In the genomic region with DNA sequence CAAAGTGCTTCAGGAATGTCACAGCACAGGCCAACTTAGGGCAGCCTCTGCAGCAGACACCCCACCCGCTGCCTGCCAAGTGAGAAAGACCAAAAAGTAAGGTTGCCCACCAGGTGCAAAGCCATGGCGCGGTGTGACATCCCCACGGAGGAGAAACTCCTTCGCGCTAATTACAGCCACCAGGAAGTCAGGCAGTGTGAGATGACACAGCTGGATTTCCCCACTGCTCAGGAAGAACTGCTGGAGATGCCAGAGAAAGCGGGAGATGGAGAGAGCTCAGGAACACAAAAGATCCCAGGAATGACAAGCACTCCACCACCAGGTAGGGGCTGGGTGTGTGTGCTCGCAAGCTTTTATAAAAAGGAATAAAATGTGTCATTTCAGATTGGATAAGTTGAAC, we compare ENCODE assay signal across 13 cellular contexts.
DNase-seq lines count a peak whose midpoint lies in the region; ATAC-seq and TF ChIP-seq lines count a peak whose summit lies in the region.
"Had no signal": no experiment of that assay in that cellular context is flagged by ENCODE, and none has a peak within 500 bp of the region (broad histone marks: within the 10 kb centered on the region; RNA-seq: fewer than 3 reads in every experiment).

No MANE protein-coding gene starts in this region.

- CTCF ChIA-PET in Caco-2 (lab: Charles Lee) = no interaction called here
- CTCF ChIA-PET in CD8-positive, alpha-beta T cell (lab: Charles Lee) = no interaction called here

- H3K4me1 Mint-ChIP-seq in Caco-2 (ENCODE audit: low read depth, unreplicated experiment) = peaks cover 5% of the 10 kb centered on the region
- no peaks in the 10 kb centered on the region for H3K4me1 Mint-ChIP-seq in CD8-positive, alpha-beta T cell (ENCODE audit: low read depth)
- H3K4me1 Mint-ChIP-seq: CD4-positive, CD25-positive, alpha-beta regulatory T cell had no signal

- H3K23ac ChIP-seq in mesendoderm (ENCODE audit: low read length) = no peak overlapping the region

- H3K56ac ChIP-seq in mesendoderm (ENCODE audit: low read length) = no peak overlapping the region

- no TSS peak for BruUV-seq in Caco-2 (replicated peaks; lab: Mats Ljungman, UMichigan)

- no peak overlapping the region for H4K5ac ChIP-seq in mesendoderm (ENCODE audit: low read length)

- no peak overlapping the region for H3K4me2 ChIP-seq in mesendoderm (ENCODE audit: low read length)
- H3K4me2 ChIP-seq: BLaER1 treated with 17β-estradiol and CSF1 and Interleukin-3, amounts not matched to agents 10 nM and 100 nM; KMS-11 had no signal

- no CpG with 5 or more reads among the region's 8 CpGs for WGBS in mesendoderm (ENCODE audit: extremely low coverage, insufficient coverage, low lambda C conversion rate)

- H3K27ac Mint-ChIP-seq in Caco-2 (ENCODE audit: unreplicated experiment) = peak overlapping the region; percentile 22
- H3K27ac Mint-ChIP-seq in CD8-positive, alpha-beta T cell = no peak overlapping the region
- H3K27ac Mint-ChIP-seq: CD4-positive, CD25-positive, alpha-beta regulatory T cell had no signal

- H4K8ac ChIP-seq in mesendoderm (ENCODE audit: low read depth, low read length) = no peak overlapping the region

- ATAC-seq in HG03175 (IDR thresholded peaks at IDR 0.05; ENCODE audit: unreplicated experiment) (no peak), GM18873 (IDR thresholded peaks at IDR 0.05; ENCODE audit: low FRiP score, unreplicated experiment) (no peak)
- ATAC-seq in CD8-positive, alpha-beta T cell = no peak
- ATAC-seq: HepG2 had no signal

- H3K9me3 ChIP-seq in Caco-2 = peaks cover 2% of the 10 kb centered on the region; the same call in 1 of the 2 replicates
- no peaks in the 10 kb centered on the region for H3K9me3 ChIP-seq in CD8-positive, alpha-beta T cell (ENCODE audit: low read length)
- H3K9me3 ChIP-seq: BLaER1 treated with 17β-estradiol and CSF1 and Interleukin-3, amounts not matched to agents 10 nM and 100 nM had no signal

- no peaks in the 10 kb centered on the region for H3K79me1 ChIP-seq in mesendoderm (ENCODE audit: low read length)

- H3K18ac ChIP-seq in mesendoderm (ENCODE audit: low read length) = no peak overlapping the region

- TF ChIP-seq CTCF in Caco-2 (IDR thresholded peaks at IDR 0.05; ENCODE audit: insufficient read depth in 1 of 2, low read depth in 1 of 2, low read length in 1 of 2, severe bottlenecking in 1 of 2, unreplicated experiment in 1 of 2) = no peak
- no peak for TF ChIP-seq CTCF in CD8-positive, alpha-beta T cell (IDR thresholded peaks at IDR 0.05)

- H3K4me3 ChIP-seq in Caco-2 (ENCODE audit: low read depth, low read length) = no peak overlapping the region
- H3K4me3 ChIP-seq in mesendoderm (ENCODE audit: low read length) = no peak overlapping the region
- no peak overlapping the region for H3K4me3 ChIP-seq in CD8-positive, alpha-beta T cell (ENCODE audit: low read depth, low read length)
- H3K4me3 ChIP-seq: BLaER1 treated with 17β-estradiol and CSF1 and Interleukin-3, amounts not matched to agents 10 nM and 100 nM had no signal

- H3K9ac ChIP-seq in mesendoderm (ENCODE audit: low read length) = no peak overlapping the region
- H3K9ac ChIP-seq: BLaER1 treated with 17β-estradiol and CSF1 and Interleukin-3, amounts not matched to agents 10 nM and 100 nM; KMS-11 had no signal

- DNase-seq in Caco-2 (no peak), NCI-H69 (lab: John Stamatoyannopoulos, UW) (peak; percentile 7), iPS DF 19.7 (ENCODE audit: low read depth, low spot score) (peak; percentile 30), mesendoderm (peak; percentile 71)
- DNase-seq in CD8-positive, alpha-beta T cell = no peak
- DNase-seq: CD4-positive, CD25-positive, alpha-beta regulatory T cell; DMS79 had no signal

- no peak overlapping the region for H2BK15ac ChIP-seq in mesendoderm (replicated peaks; ENCODE audit: low read depth)

- H3K4me1 ChIP-seq in Caco-2 = peaks cover 17% of the 10 kb centered on the region
- peaks cover 2% of the 10 kb centered on the region for H3K4me1 ChIP-seq in mesendoderm (ENCODE audit: control insufficient read depth, low read depth, low read length)
- no peaks in the 10 kb centered on the region for H3K4me1 ChIP-seq in CD8-positive, alpha-beta T cell (ENCODE audit: insufficient read depth, low read length)

- peaks cover 6% of the 10 kb centered on the region for H3K9me3 Mint-ChIP-seq in Caco-2 (ENCODE audit: unreplicated experiment)
- H3K9me3 Mint-ChIP-seq in CD8-positive, alpha-beta T cell = no peaks in the 10 kb centered on the region

- no peak overlapping the region for H2AK5ac ChIP-seq in mesendoderm (ENCODE audit: low read length)

- H3K4ac ChIP-seq in mesendoderm (ENCODE audit: low read depth, low read length) = no peak overlapping the region

- H3K27me3 Mint-ChIP-seq in Caco-2 (ENCODE audit: insufficient read depth, unreplicated experiment) = no peaks in the 10 kb centered on the region
- H3K27me3 Mint-ChIP-seq in CD8-positive, alpha-beta T cell (ENCODE audit: low read depth) = no peaks in the 10 kb centered on the region

- POLR2A ChIA-PET in Caco-2 (lab: Charles Lee) = no interaction called here
- POLR2A ChIA-PET in CD8-positive, alpha-beta T cell (lab: Charles Lee) = no interaction called here

- intact Hi-C loops in Caco-2 (cut with micrococcal nuclease; ENCODE audit: unreplicated experiment) = no loop called here
- intact Hi-C loops in CD8-positive, alpha-beta T cell (cut with DNase I, micrococcal nuclease) = no loop called here

- H3K36me3 Mint-ChIP-seq in Caco-2 (ENCODE audit: insufficient read depth, unreplicated experiment) = no peaks in the 10 kb centered on the region
- no peaks in the 10 kb centered on the region for H3K36me3 Mint-ChIP-seq in CD8-positive, alpha-beta T cell
- H3K36me3 Mint-ChIP-seq: CD4-positive, CD25-positive, alpha-beta regulatory T cell had no signal

- H3K27me3 ChIP-seq in Caco-2 (replicated peaks; ENCODE audit: control insufficient read depth, insufficient read depth, low read length) = no peaks in the 10 kb centered on the region
- no peaks in the 10 kb centered on the region for H3K27me3 ChIP-seq in mesendoderm (ENCODE audit: insufficient read depth, low read length, poor library complexity)
- H3K27me3 ChIP-seq in CD8-positive, alpha-beta T cell (ENCODE audit: insufficient read depth, low read length) = no peaks in the 10 kb centered on the region
- H3K27me3 ChIP-seq: BLaER1 treated with 17β-estradiol and CSF1 and Interleukin-3, amounts not matched to agents 10 nM and 100 nM had no signal

- H3K79me2 ChIP-seq in mesendoderm (ENCODE audit: control insufficient read depth, insufficient read depth, low read length) = no peaks in the 10 kb centered on the region

- H2BK120ac ChIP-seq in mesendoderm (ENCODE audit: low read depth, low read length) = no peak overlapping the region

- H3K36me3 ChIP-seq in Caco-2 (ENCODE audit: control insufficient read depth, insufficient read depth, low read length) (no peaks in the 10 kb centered on the region), mesendoderm (ENCODE audit: control insufficient read depth, insufficient read depth, low read length) (no peaks in the 10 kb centered on the region)
- no peaks in the 10 kb centered on the region for H3K36me3 ChIP-seq in CD8-positive, alpha-beta T cell (ENCODE audit: insufficient read depth, low read length)
- H3K36me3 ChIP-seq: BLaER1 treated with 17β-estradiol and CSF1 and Interleukin-3, amounts not matched to agents 10 nM and 100 nM had no signal

- H3K27ac ChIP-seq in mesendoderm (ENCODE audit: low read depth, low read length) = no peak overlapping the region
- no peak overlapping the region for H3K27ac ChIP-seq in CD8-positive, alpha-beta T cell (ENCODE audit: low read depth, low read length)
- H3K27ac ChIP-seq: 22Rv1; BLaER1 treated with 17β-estradiol and CSF1 and Interleukin-3, amounts not matched to agents 10 nM and 100 nM; KMS-11 had no signal

- H3K4me3 Mint-ChIP-seq in Caco-2 (ENCODE audit: unreplicated experiment) = no peak overlapping the region
- no peak overlapping the region for H3K4me3 Mint-ChIP-seq in CD8-positive, alpha-beta T cell
- H3K4me3 Mint-ChIP-seq: CD4-positive, CD25-positive, alpha-beta regulatory T cell had no signal

- H2BK5ac ChIP-seq in mesendoderm (ENCODE audit: low read length) = no peak overlapping the region

Comparison
In these comparisons a context has a peak if more than half of its experiments do, and no peak if none do; other contexts are left out.
1. DNase-seq: peak in NCI-H69 (single experiment), iPS DF 19.7 (single experiment) and mesendoderm (single experiment); none in Caco-2 (0 of 2) and CD8-positive, alpha-beta T cell (0 of 7).